Comparison of ENCODE assay signal across 1 cellular context in genomic region chr19:35613574-35613973, GRCh38.
TF ChIP-seq lines count a peak whose summit lies in the region.

No MANE protein-coding gene starts in this region.

TF ChIP-seq in HCT116, 20 proteins besides CTCF, POLR2A, EP300 and RAD21 (continued from another document):
- TF ChIP-seq, protein P1, sequence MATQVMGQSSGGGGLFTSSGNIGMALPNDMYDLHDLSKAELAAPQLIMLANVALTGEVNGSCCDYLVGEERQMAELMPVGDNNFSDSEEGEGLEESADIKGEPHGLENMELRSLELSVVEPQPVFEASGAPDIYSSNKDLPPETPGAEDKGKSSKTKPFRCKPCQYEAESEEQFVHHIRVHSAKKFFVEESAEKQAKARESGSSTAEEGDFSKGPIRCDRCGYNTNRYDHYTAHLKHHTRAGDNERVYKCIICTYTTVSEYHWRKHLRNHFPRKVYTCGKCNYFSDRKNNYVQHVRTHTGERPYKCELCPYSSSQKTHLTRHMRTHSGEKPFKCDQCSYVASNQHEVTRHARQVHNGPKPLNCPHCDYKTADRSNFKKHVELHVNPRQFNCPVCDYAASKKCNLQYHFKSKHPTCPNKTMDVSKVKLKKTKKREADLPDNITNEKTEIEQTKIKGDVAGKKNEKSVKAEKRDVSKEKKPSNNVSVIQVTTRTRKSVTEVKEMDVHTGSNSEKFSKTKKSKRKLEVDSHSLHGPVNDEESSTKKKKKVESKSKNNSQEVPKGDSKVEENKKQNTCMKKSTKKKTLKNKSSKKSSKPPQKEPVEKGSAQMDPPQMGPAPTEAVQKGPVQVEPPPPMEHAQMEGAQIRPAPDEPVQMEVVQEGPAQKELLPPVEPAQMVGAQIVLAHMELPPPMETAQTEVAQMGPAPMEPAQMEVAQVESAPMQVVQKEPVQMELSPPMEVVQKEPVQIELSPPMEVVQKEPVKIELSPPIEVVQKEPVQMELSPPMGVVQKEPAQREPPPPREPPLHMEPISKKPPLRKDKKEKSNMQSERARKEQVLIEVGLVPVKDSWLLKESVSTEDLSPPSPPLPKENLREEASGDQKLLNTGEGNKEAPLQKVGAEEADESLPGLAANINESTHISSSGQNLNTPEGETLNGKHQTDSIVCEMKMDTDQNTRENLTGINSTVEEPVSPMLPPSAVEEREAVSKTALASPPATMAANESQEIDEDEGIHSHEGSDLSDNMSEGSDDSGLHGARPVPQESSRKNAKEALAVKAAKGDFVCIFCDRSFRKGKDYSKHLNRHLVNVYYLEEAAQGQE (IDR thresholded peaks at IDR 0.05; ENCODE audit: low read depth), result no peak
- no peak for TF ChIP-seq FOSL1 (IDR thresholded peaks at IDR 0.05; ENCODE audit: low read depth)
- no peak for TF ChIP-seq SRF (IDR thresholded peaks at IDR 0.05; ENCODE audit: low read depth)
- no peak for TF ChIP-seq ELF1 (IDR thresholded peaks at IDR 0.05; ENCODE audit: borderline replicate concordance, low read depth)
- TF ChIP-seq SP1 (IDR thresholded peaks at IDR 0.05; ENCODE audit: low read depth), result no peak
- no peak for TF ChIP-seq EZH2phosphoT487 (IDR thresholded peaks at IDR 0.05; ENCODE audit: borderline replicate concordance)
- TF ChIP-seq SIN3A (IDR thresholded peaks at IDR 0.05; ENCODE audit: low read depth), result no peak
- no peak for TF ChIP-seq ZFX (IDR thresholded peaks at IDR 0.05)
- TF ChIP-seq YY1 (IDR thresholded peaks at IDR 0.05; ENCODE audit: extremely low read depth, insufficient replicate concordance, low read depth, low read length), result no peak
- no peak for TF ChIP-seq JUND (IDR thresholded peaks at IDR 0.05)
- TF ChIP-seq CEBPB (IDR thresholded peaks at IDR 0.05; ENCODE audit: low read depth), result no peak
- TF ChIP-seq EGR1 (IDR thresholded peaks at IDR 0.05; ENCODE audit: low read depth), result no peak
